Comparison of ENCODE assay signal across 8 cellular contexts in the genomic region with DNA sequence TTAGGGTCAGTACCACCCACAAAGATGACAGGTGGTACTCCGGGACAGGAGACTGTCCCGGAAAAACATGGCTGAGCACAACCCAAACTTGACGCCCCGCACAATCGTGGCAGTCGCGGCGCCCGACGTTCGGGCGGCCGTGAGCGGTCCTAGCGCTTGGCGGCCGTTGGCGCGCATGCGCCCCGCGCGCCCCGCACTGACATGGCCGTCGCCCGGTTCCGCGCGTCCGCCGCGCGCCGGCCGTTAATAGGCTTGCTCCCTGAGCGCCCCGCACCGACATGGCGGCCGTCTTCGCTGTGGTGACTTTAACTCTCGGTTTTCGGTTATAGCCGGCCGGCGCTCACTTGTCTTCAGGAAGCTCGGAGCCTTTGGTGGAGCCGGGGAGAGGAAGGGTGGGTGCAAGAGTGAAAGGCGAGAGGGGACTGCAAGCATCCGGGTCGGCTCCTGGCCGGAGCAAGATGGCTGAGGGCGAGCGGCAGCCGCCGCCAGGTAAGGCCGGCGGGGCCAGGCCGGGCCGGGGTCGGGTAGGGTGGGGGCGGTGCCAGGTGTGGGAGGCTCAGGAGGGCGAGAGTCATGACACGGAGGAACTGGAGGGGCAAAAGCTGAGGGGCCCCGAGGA.
DNase-seq lines count a peak whose midpoint lies in the region; ATAC-seq lines count a peak whose summit lies in the region.

A gene (plus strand): TSS at position 273 of the 619 bp plus-strand sequence. CDS start 186 bp downstream, at position 459.

- H3K27ac ChIP-seq in cingulate gyrus (ENCODE audit: low read depth, low read length): peak within 1 kb of the TSS; percentile 97

- DNase-seq in AG08396 (ENCODE audit: low spot score): peak; percentile 98
- peak; percentile 86 for DNase-seq in NCI-H510A treated with DMSO at 0.1 percent for 48 hours (lab: John Stamatoyannopoulos, UW)
- peak; percentile 91 for DNase-seq in activated CD4-positive, alpha-beta T cell treated with anti-CD3 and anti-CD28 coated beads for 48 hours
- peak; percentile 97 for DNase-seq in left kidney (ENCODE audit: low read depth, low spot score)
- peak; percentile 82 for DNase-seq in stimulated activated CD4-positive, alpha-beta T cell treated with anti-CD3 and anti-CD28 coated beads, Interleukin-2, amount 100 ng/mL, for 4 hours (ENCODE audit: low read depth)

- ATAC-seq in GM19025 (IDR thresholded peaks at IDR 0.05; ENCODE audit: low read depth, unreplicated experiment) (peak; percentile 84), HG03196 (IDR thresholded peaks at IDR 0.05; ENCODE audit: unreplicated experiment) (peak; percentile 77)

Comparison
In these comparisons a context has a peak if more than half of its experiments do, and no peak if none do; other contexts are left out.
1. Peak in every context shown above with its lines: DNase-seq, ATAC-seq and H3K27ac ChIP-seq.